16 cellular contexts compared by ENCODE assay signal in the genomic region with DNA sequence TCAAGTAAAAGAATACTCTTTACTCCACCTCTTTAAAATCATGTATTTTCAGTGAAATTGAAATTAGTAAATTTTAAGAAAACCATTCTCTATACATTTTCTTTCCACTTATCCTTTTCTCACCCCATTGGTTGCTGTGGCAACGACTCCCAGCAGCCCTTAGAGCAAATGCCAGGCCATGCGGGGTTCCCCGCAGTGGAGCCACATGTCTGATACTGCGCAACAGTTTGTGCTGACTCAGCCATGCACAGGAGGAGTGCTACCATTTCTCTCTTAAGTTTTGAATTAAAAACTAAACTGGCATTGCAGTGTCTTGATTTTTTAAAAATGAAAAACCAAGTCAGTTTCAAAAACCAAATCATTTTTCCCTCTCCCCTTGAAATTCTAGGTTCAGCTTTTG.
DNase-seq lines count a peak whose midpoint lies in the region; ATAC-seq and TF ChIP-seq lines count a peak whose summit lies in the region.
"Had no signal": no experiment of that assay in that cellular context is flagged by ENCODE, and none has a peak within 500 bp of the region (broad histone marks: within the 10 kb centered on the region; RNA-seq: fewer than 3 reads in every experiment).

No MANE protein-coding gene starts in this region.

- no peak for ATAC-seq in activated naive CD4-positive, alpha-beta T cell treated with anti-CD3 and anti-CD28 coated beads, Interleukin-2, amount 50 U/mL, for 72 hours
- no peak for ATAC-seq in GM18870 (IDR thresholded peaks at IDR 0.05; ENCODE audit: unreplicated experiment)

- H3K4me3 ChIP-seq in ascending aorta, result no peak overlapping the region
- H3K4me3 ChIP-seq: GM23248 had no signal

- no peak overlapping the region for H3K27ac ChIP-seq in ascending aorta
- H3K27ac ChIP-seq: GM23248 had no signal

- H3K36me3 ChIP-seq in ascending aorta, result no peaks in the 10 kb centered on the region

- H3K36me3 Mint-ChIP-seq in activated naive CD4-positive, alpha-beta T cell treated with anti-CD3 and anti-CD28 coated beads for 36 hours (ENCODE audit: low read depth), result peaks cover 2% of the 10 kb centered on the region
- no peaks in the 10 kb centered on the region for H3K36me3 Mint-ChIP-seq in activated naive CD4-positive, alpha-beta T cell treated with anti-CD3 and anti-CD28 coated beads, Interleukin-2, amount 50 U/mL, for 72 hours
- peaks cover 2% of the 10 kb centered on the region for H3K36me3 Mint-ChIP-seq in activated naive CD8-positive, alpha-beta T cell treated with anti-CD3 and anti-CD28 coated beads for 36 hours

- peak; percentile 22 for DNase-seq in activated naive CD4-positive, alpha-beta T cell treated with anti-CD3 and anti-CD28 coated beads for 36 hours
- no peak for DNase-seq in activated naive CD4-positive, alpha-beta T cell treated with anti-CD3 and anti-CD28 coated beads, Interleukin-2, amount 50 U/mL, for 72 hours (ENCODE audit: low spot score in 2 of 2)
- peak; percentile 25 for DNase-seq in activated naive CD8-positive, alpha-beta T cell treated with anti-CD3 and anti-CD28 coated beads for 36 hours
- peak in 34 of 42 donors; percentile 5 to 70 (median 24) for DNase-seq in head of caudate nucleus
- peak; percentile 84 for DNase-seq in smooth muscle cell of the brain vasculature (ENCODE audit: low read depth, low spot score)
- no peak for DNase-seq in NCI-H2029 (lab: John Stamatoyannopoulos, UW)
- DNase-seq in ascending aorta (ENCODE audit: low spot score in 2 of 2), result no peak
- DNase-seq: activated CD4-positive, alpha-beta T cell treated with anti-CD3 and anti-CD28 coated beads, Interleukin-2, amount 50 U/mL, for 1 hour; activated effector memory CD4-positive, alpha-beta T cell treated with anti-CD3 and anti-CD28 coated beads, Interleukin-2, amount 50 U/mL, for 16 hours; cortex of kidney; foreskin melanocyte; GM23248; NCI-H2029 treated with DMSO at 0.1 percent for 48 hours; T-helper 1 cell had no signal

- no peaks in the 10 kb centered on the region for H3K27me3 ChIP-seq in ascending aorta

- H3K9me3 ChIP-seq in ascending aorta, result no peaks in the 10 kb centered on the region

- no peaks in the 10 kb centered on the region for H3K9me3 Mint-ChIP-seq in activated naive CD4-positive, alpha-beta T cell treated with anti-CD3 and anti-CD28 coated beads for 36 hours
- H3K9me3 Mint-ChIP-seq in activated naive CD4-positive, alpha-beta T cell treated with anti-CD3 and anti-CD28 coated beads, Interleukin-2, amount 50 U/mL, for 72 hours, result no peaks in the 10 kb centered on the region
- no peaks in the 10 kb centered on the region for H3K9me3 Mint-ChIP-seq in activated naive CD8-positive, alpha-beta T cell treated with anti-CD3 and anti-CD28 coated beads for 36 hours
- H3K9me3 Mint-ChIP-seq: nephron had no signal

- TF ChIP-seq CTCF in ascending aorta (IDR thresholded peaks at IDR 0.05), result no peak

- peaks cover 2% of the 10 kb centered on the region for H3K4me1 Mint-ChIP-seq in activated naive CD4-positive, alpha-beta T cell treated with anti-CD3 and anti-CD28 coated beads for 36 hours (ENCODE audit: low read depth)
- H3K4me1 Mint-ChIP-seq in activated naive CD8-positive, alpha-beta T cell treated with anti-CD3 and anti-CD28 coated beads for 36 hours, result peaks cover 14% of the 10 kb centered on the region

- H3K27ac Mint-ChIP-seq in activated naive CD4-positive, alpha-beta T cell treated with anti-CD3 and anti-CD28 coated beads for 36 hours, result no peak overlapping the region
- peak overlapping the region in 1 of 2 donors; percentile 12 for H3K27ac Mint-ChIP-seq in activated naive CD4-positive, alpha-beta T cell treated with anti-CD3 and anti-CD28 coated beads, Interleukin-2, amount 50 U/mL, for 72 hours
- no peak overlapping the region for H3K27ac Mint-ChIP-seq in activated naive CD8-positive, alpha-beta T cell treated with anti-CD3 and anti-CD28 coated beads for 36 hours
- H3K27ac Mint-ChIP-seq: nephron had no signal

- no peaks in the 10 kb centered on the region for H3K4me1 ChIP-seq in ascending aorta

- H3K4me3 Mint-ChIP-seq in activated naive CD4-positive, alpha-beta T cell treated with anti-CD3 and anti-CD28 coated beads for 36 hours, result no peak overlapping the region
- H3K4me3 Mint-ChIP-seq in activated naive CD8-positive, alpha-beta T cell treated with anti-CD3 and anti-CD28 coated beads for 36 hours, result no peak overlapping the region
- H3K4me3 Mint-ChIP-seq: nephron had no signal

- intact Hi-C loops in activated naive CD4-positive, alpha-beta T cell treated with anti-CD3 and anti-CD28 coated beads for 36 hours (cut with micrococcal nuclease), result no loop called here
- intact Hi-C loops in head of caudate nucleus (cut with DNase I) (no loop called here), ascending aorta (cut with DNase I) (no loop called here)

- CTCF ChIA-PET in activated naive CD4-positive, alpha-beta T cell treated with anti-CD3 and anti-CD28 coated beads for 36 hours (lab: Charles Lee), result interaction anchor here (0.6 kb wide), 1 partner anchor 263 kb away, joined by 4 read pairs; no protein-coding TSS in a partner anchor

- H3K27me3 Mint-ChIP-seq in activated naive CD4-positive, alpha-beta T cell treated with anti-CD3 and anti-CD28 coated beads for 36 hours (ENCODE audit: low read depth), result no peaks in the 10 kb centered on the region
- no peaks in the 10 kb centered on the region for H3K27me3 Mint-ChIP-seq in activated naive CD8-positive, alpha-beta T cell treated with anti-CD3 and anti-CD28 coated beads for 36 hours

Comparison
In these comparisons a context has a peak if more than half of its experiments do, and no peak if none do; other contexts are left out.
1. DNase-seq: peak in activated naive CD4-positive, alpha-beta T cell treated with anti-CD3 and anti-CD28 coated beads for 36 hours (single experiment), activated naive CD8-positive, alpha-beta T cell treated with anti-CD3 and anti-CD28 coated beads for 36 hours (single experiment), head of caudate nucleus (34 of 42) and smooth muscle cell of the brain vasculature (single experiment); none in activated naive CD4-positive, alpha-beta T cell treated with anti-CD3 and anti-CD28 coated beads, Interleukin-2, amount 50 U/mL, for 72 hours (0 of 2), NCI-H2029 (single experiment) and ascending aorta (0 of 2).